In genomic region chr19:32594021-32594420, GRCh38 we compare ENCODE assay signal across 32 cellular contexts.
"Had no signal": no experiment of that assay in that cellular context is flagged by ENCODE, and none has a peak within 500 bp of the region (broad histone marks: within the 10 kb centered on the region; RNA-seq: fewer than 3 reads in every experiment).

No MANE protein-coding gene starts in this region.

- H3K4me1 Mint-ChIP-seq: activated T-helper 17 cell treated with anti-CD3 and anti-CD28 coated beads, Interleukin-2, amount 50 U/mL, for 72 hours; brain had no signal

- H3K4me3 ChIP-seq: ascending aorta, breast epithelium, cardiac muscle cell, colonic mucosa, dorsolateral prefrontal cortex, gastrocnemius medialis, heart right ventricle, hepatocyte had no signal

- H3K9me3 Mint-ChIP-seq: activated T-helper 17 cell treated with anti-CD3 and anti-CD28 coated beads, Interleukin-2, amount 50 U/mL, for 72 hours had no signal

- ATAC-seq: activated T-helper 17 cell treated with anti-CD3 and anti-CD28 coated beads, Interleukin-2, amount 50 U/mL, for 72 hours; esophagus mucosa; foreskin keratinocyte; gastrocnemius medialis; heart right ventricle had no signal

- DNase-seq: activated CD4-positive, alpha-beta T cell treated with anti-CD3 and anti-CD28 coated beads for 48 hours; activated CD4-positive, alpha-beta T cell treated with anti-CD3 and anti-CD28 coated beads, Interleukin-2, amount 50 U/mL, for 1 hour; activated CD4-positive, alpha-beta T cell treated with anti-CD3 and anti-CD28 coated beads, Interleukin-2, amount 50 U/mL, for 48 hours; activated CD4-positive, CD25-positive, alpha-beta regulatory T cell; activated CD4-positive, CD25-positive, alpha-beta regulatory T cell treated with anti-CD3 and anti-CD28 coated beads, Interleukin-2, amount 50 U/mL, for 72 hours; activated CD8-positive, alpha-beta memory T cell treated with anti-CD3 and anti-CD28 coated beads, Interleukin-2, amount 50 U/mL, for 48 hours; activated effector memory CD4-positive, alpha-beta T cell treated with Interleukin-2 at 50 U/mL for 16 hours; activated gamma-delta T cell treated with Interleukin-2 at 50 U/mL for 16 hours; activated naive CD4-positive, alpha-beta T cell treated with anti-CD3 and anti-CD28 coated beads, Interleukin-2, amount 50 U/mL, for 16 hours; activated naive CD4-positive, alpha-beta T cell treated with Interleukin-2 at 50 U/mL for 16 hours; activated naive CD8-positive, alpha-beta T cell treated with anti-CD3 and anti-CD28 coated beads for 36 hours; activated T-cell treated with anti-CD3 and anti-CD28 coated beads for 4 hours; central memory CD4-positive, alpha-beta T cell; cerebellar nuclear complex; colonic mucosa; dorsolateral prefrontal cortex; effector memory CD4-positive, alpha-beta T cell; endodermal cell; foreskin keratinocyte; gastrocnemius medialis; heart right ventricle; SW 1271; T-helper 1 cell; T-helper 2 cell had no signal

- H3K4me3 Mint-ChIP-seq: activated naive CD8-positive, alpha-beta T cell treated with anti-CD3 and anti-CD28 coated beads for 36 hours; activated T-helper 17 cell treated with anti-CD3 and anti-CD28 coated beads, Interleukin-2, amount 50 U/mL, for 72 hours; brain; dendritic cell treated with granulocyte-macrophage colony-stimulating factor and Interleukin-4, amounts not matched to agents 40 ng/mL and 50 ng/mL, for 4 days; endodermal cell had no signal

- H3K27ac Mint-ChIP-seq: activated naive CD8-positive, alpha-beta T cell treated with anti-CD3 and anti-CD28 coated beads for 36 hours; activated T-helper 17 cell treated with anti-CD3 and anti-CD28 coated beads, Interleukin-2, amount 50 U/mL, for 72 hours; dendritic cell treated with granulocyte-macrophage colony-stimulating factor and Interleukin-4, amounts not matched to agents 40 ng/mL and 50 ng/mL, for 4 days; endodermal cell had no signal

- H3K27ac ChIP-seq: ascending aorta, breast epithelium, cardiac muscle cell, colonic mucosa, dorsolateral prefrontal cortex, foreskin keratinocyte, gastrocnemius medialis, heart right ventricle, hepatocyte had no signal

- H3K4me1 ChIP-seq: ascending aorta, breast epithelium, colonic mucosa, foreskin keratinocyte, gastrocnemius medialis, heart right ventricle had no signal

- H3K27me3 Mint-ChIP-seq: activated naive CD8-positive, alpha-beta T cell treated with anti-CD3 and anti-CD28 coated beads for 36 hours; activated T-helper 17 cell treated with anti-CD3 and anti-CD28 coated beads, Interleukin-2, amount 50 U/mL, for 72 hours; brain; dendritic cell treated with granulocyte-macrophage colony-stimulating factor and Interleukin-4, amounts not matched to agents 40 ng/mL and 50 ng/mL, for 4 days had no signal

- H3K27me3 ChIP-seq: ascending aorta, breast epithelium, cardiac muscle cell, colonic mucosa, dorsolateral prefrontal cortex, foreskin keratinocyte, gastrocnemius medialis, heart right ventricle, hepatocyte had no signal

- H3K9me3 ChIP-seq: ascending aorta, breast epithelium, colonic mucosa, gastrocnemius medialis, heart right ventricle had no signal
